28 cellular contexts compared by ENCODE assay signal in the genomic region with DNA sequence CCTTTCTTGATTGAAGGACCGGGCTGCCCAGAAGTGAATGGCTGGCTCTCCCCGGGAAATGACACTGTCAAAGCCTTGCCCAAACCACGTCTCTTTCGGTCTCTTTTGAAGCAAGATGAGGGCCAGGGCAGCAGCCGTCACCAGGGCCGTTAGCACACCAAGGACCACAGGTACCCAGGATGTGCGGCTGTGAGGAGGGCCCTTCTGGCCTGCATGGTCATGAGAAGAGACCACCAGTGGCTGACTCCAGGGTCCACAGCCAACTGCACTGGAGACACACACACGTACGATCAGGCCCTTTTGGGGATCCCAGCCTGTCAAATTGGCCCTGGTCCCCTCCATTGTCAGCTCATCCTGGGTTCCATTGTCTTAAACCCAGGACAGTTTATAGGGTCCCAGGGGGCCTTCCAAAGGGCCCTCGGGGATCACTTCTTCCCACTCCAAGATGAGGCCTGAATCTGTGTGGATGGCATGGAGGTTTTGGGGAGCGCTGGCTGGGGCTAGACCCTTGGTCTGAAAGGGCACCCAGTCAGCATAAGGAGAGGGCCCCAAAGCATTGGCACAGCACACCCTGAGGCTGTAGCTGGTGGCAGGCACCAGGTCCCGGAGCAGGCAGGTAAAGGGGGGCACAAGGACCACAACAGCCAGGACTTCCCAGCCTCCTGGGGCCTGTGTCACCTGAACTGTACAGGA.
"Had no signal": no experiment of that assay in that cellular context is flagged by ENCODE, and none has a peak within 500 bp of the region (broad histone marks: within the 10 kb centered on the region; RNA-seq: fewer than 3 reads in every experiment).

No MANE protein-coding gene starts in this region.

- DNase-seq: activated B cell treated with CpG ODN at 0.5 μM for 24 hours; activated CD4-positive, alpha-beta memory T cell treated with anti-CD3 and anti-CD28 coated beads, Interleukin-2, amount 10 ng/mL, durations not matched to agents 7 days and 5 days; activated CD4-positive, alpha-beta T cell treated with anti-CD3 and anti-CD28 coated beads for 36 hours; activated CD4-positive, alpha-beta T cell treated with anti-CD3 and anti-CD28 coated beads, Interleukin-2, amount 10 ng/mL, durations not matched to agents 24 days and 14 days; activated CD8-positive, alpha-beta memory T cell treated with anti-CD3 and anti-CD28 coated beads, Interleukin-2, amount 50 U/mL, for 48 hours; activated gamma-delta T cell; activated naive CD4-positive, alpha-beta T cell; activated naive CD4-positive, alpha-beta T cell treated with anti-CD3 and anti-CD28 coated beads, Interleukin-2, amount 10 ng/mL, durations not matched to agents 7 days and 5 days; activated naive CD8-positive, alpha-beta T cell treated with anti-CD3 and anti-CD28 coated beads, Interleukin-2, amount 10 ng/mL, durations not matched to agents 7 days and 5 days; activated T-cell treated with anti-CD3 and anti-CD28 coated beads for 4 hours; activated T-cell treated with anti-CD3 and anti-CD28 coated beads, Interleukin-2, amount 50 U/mL, for 24 hours; activated T-cell treated with anti-CD3 and anti-CD28 coated beads, Interleukin-2, amount 50 U/mL, for 72 hours; brain microvascular endothelial cell; caudate nucleus; cortex of kidney; dermis blood vessel endothelial cell; effector CD4-positive, alpha-beta T cell; effector memory CD8-positive, alpha-beta T cell; erythroblast; esophagus squamous epithelium; foreskin melanocyte; T-helper 1 cell; T-helper 17 cell; T1000; WERI-Rb-1 had no signal

- H3K4me3 ChIP-seq: esophagus squamous epithelium, gastroesophageal sphincter had no signal

- ATAC-seq: activated CD4-positive, alpha-beta T cell treated with anti-CD3 and anti-CD28 coated beads for 36 hours; activated CD4-positive, CD25-positive, alpha-beta regulatory T cell treated with anti-CD3 and anti-CD28 coated beads, Interleukin-2, amount 50 U/mL, for 24 hours; activated naive CD4-positive, alpha-beta T cell treated with anti-CD3 and anti-CD28 coated beads, Interleukin-2, amount 50 U/mL, for 72 hours; activated T-cell treated with anti-CD3 and anti-CD28 coated beads, Interleukin-2, amount 50 U/mL, for 72 hours; effector memory CD8-positive, alpha-beta T cell; gastroesophageal sphincter; T-helper 17 cell had no signal

- H3K27me3 ChIP-seq: brain microvascular endothelial cell, esophagus squamous epithelium, gastroesophageal sphincter had no signal

- H3K27ac ChIP-seq: brain microvascular endothelial cell, esophagus squamous epithelium, gastroesophageal sphincter, WERI-Rb-1 had no signal

- H3K4me1 ChIP-seq: gastroesophageal sphincter had no signal
